ENCODE assay signal across 8 cellular contexts in the genomic region with DNA sequence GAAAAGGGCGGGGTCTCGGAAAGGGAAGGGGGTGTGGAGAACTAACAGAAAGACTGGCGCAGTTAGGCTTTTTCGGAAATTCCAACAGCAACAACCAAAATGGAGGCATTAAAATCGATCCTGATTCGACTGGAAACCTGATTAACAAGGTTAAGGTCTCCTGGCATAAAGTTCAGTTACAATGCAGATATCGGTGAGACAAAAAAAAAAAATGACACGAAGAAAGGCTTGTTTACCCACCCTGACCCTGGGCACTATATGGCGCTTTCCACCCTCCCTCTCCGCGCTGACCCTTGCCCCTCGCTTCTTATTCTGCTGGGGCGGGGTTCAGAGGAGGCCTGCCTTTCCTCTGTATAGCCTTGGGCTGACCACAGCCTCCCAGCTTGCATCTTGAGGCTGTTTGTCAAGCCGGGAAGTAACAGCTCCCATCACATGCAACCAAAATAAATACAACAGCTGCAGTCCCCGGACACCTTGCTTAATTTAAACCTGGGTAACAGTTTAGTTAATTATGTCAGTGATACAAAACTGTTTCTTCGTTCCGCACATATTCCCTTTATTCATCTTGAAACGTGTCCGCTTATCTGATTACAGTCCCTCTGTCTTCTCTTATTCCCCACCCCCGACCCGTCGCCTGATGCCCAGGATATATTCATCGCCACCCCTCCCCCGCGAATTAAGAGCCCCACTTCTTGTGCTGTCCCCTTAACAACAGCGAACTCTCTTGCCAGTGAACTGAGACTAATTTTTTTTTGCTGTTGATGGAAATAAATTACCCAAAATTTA. TPM values are rescaled to one million over a fixed set of nuclear protein-coding genes. Genes with fewer than 3 reads are reported as not detected.
DNase-seq lines count a peak whose midpoint lies in the region; ATAC-seq and TF ChIP-seq lines count a peak whose summit lies in the region.

No MANE protein-coding gene starts in this region.

- peak overlapping the region; percentile 98 for H3K4me3 Mint-ChIP-seq in CD8-positive, alpha-beta T cell

- POLR2A ChIA-PET in CD8-positive, alpha-beta T cell (lab: Charles Lee) = interaction anchor here (0.6 to 2.6 kb wide), 17 partner anchors 10 to 1030 kb away, joined by 3 to 30 read pairs (median 6); partner anchors contain the start of genes FBXL17, FER and MAN2A1

- TF ChIP-seq CTCF in CD8-positive, alpha-beta T cell (IDR thresholded peaks at IDR 0.05) = no peak

- CTCF ChIA-PET in CD8-positive, alpha-beta T cell (lab: Charles Lee) = interaction anchor here (0.9 kb wide), 1 partner anchor 36 kb away, joined by 3 read pairs; no protein-coding TSS in a partner anchor

- no peaks in the 10 kb centered on the region for H3K27me3 ChIP-seq in CD8-positive, alpha-beta T cell (ENCODE audit: insufficient read depth, low read length)

- ATAC-seq in CD8-positive, alpha-beta T cell = peak; percentile 0
- ATAC-seq in GM19468 (IDR thresholded peaks at IDR 0.05; ENCODE audit: extremely low read depth, unreplicated experiment) (peak; percentile 0), left ventricle myocardium superior (peak; percentile 58)

- peak overlapping the region; percentile 97 for H3K27ac Mint-ChIP-seq in CD8-positive, alpha-beta T cell

- no peaks in the 10 kb centered on the region for H3K9me3 ChIP-seq in CD8-positive, alpha-beta T cell (ENCODE audit: low read length)

- H3K4me1 Mint-ChIP-seq in CD8-positive, alpha-beta T cell (ENCODE audit: low read depth) = peaks cover 41% of the 10 kb centered on the region

- intact Hi-C loops in CD8-positive, alpha-beta T cell (cut with DNase I, micrococcal nuclease) = loop anchor here (1.0 to 5.0 kb wide), 11 partner anchors 28 to 1682 kb away; partner anchors contain the start of genes FBXL17 (in 2 of the 2), MAN2A1 (in 1 of the 2), SLC25A46 (in 1 of the 2) and WDR36 (in 1 of the 2)
- intact Hi-C loops in left ventricle myocardium superior (cut with micrococcal nuclease) = no loop called here
- intact Hi-C loops in posterior vena cava (cut with DNase I) = no loop called here

- H3K36me3 ChIP-seq in CD8-positive, alpha-beta T cell (ENCODE audit: insufficient read depth, low read length) = no peaks in the 10 kb centered on the region

- H3K36me3 Mint-ChIP-seq in CD8-positive, alpha-beta T cell = peaks cover 26% of the 10 kb centered on the region

- H3K9me3 Mint-ChIP-seq in CD8-positive, alpha-beta T cell = peaks cover 9% of the 10 kb centered on the region

- H3K4me1 ChIP-seq in CD8-positive, alpha-beta T cell (ENCODE audit: insufficient read depth, low read length) = peaks cover 12% of the 10 kb centered on the region

- peak; percentile 16 to 71 (median 35) for DNase-seq in CD8-positive, alpha-beta T cell
- peak; percentile 41 for DNase-seq in HuH-7 (ENCODE audit: low spot score)
- peak; percentile 77 for DNase-seq in SKM-1 treated with dmso at 0.1 percent for 144 hours (lab: John Stamatoyannopoulos, UW; ENCODE audit: unreplicated experiment)
- peak; percentile 83 for DNase-seq in left ventricle myocardium superior
- DNase-seq in posterior vena cava (ENCODE audit: low spot score) = peak; percentile 92
- DNase-seq in DMS114 treated with DMSO at 0.1 percent for 48 hours (lab: John Stamatoyannopoulos, UW; ENCODE audit: unreplicated experiment) = no peak

- no peaks in the 10 kb centered on the region for H3K27me3 Mint-ChIP-seq in CD8-positive, alpha-beta T cell (ENCODE audit: low read depth)

- H3K4me3 ChIP-seq in CD8-positive, alpha-beta T cell (ENCODE audit: low read depth, low read length) = peak overlapping the region; percentile 73

- peak overlapping the region; percentile 90 for H3K27ac ChIP-seq in CD8-positive, alpha-beta T cell (ENCODE audit: low read depth, low read length)
- peak overlapping the region; percentile 99 for H3K27ac ChIP-seq in angular gyrus (ENCODE audit: low read depth, low read length)

RNA-seq across cellular contexts. Expression of gene PJA2, which starts 0.8 kb away (rescaled TPM):
- total RNA-seq in CD8-positive, alpha-beta T cell = 10 to 100 TPM; 89.3 to 94.4 TPM
- total RNA-seq in left ventricle myocardium superior (75.7 TPM), posterior vena cava (100 to 1,000 TPM; 171 to 193 TPM)

Comparison
In these comparisons a context has a peak if more than half of its experiments do, and no peak if none do; other contexts are left out.
1. ATAC-seq: peak in every context shown above with its lines; median percentile 58 in left ventricle myocardium superior; 0 in CD8-positive, alpha-beta T cell; 0 in GM19468.
2. intact Hi-C loops: an anchor here in CD8-positive, alpha-beta T cell (1.0 to 5.0 kb wide); none called in left ventricle myocardium superior and posterior vena cava.